In genomic region chr4:26330946-26331345, GRCh38 we compare ENCODE assay signal across 13 cellular contexts. TPM values are rescaled to one million over a fixed set of nuclear protein-coding genes. Genes with fewer than 3 reads are reported as not detected.
DNase-seq lines count a peak whose midpoint lies in the region; ATAC-seq and TF ChIP-seq lines count a peak whose summit lies in the region.
"Had no signal": no experiment of that assay in that cellular context is flagged by ENCODE, and none has a peak within 500 bp of the region (broad histone marks: within the 10 kb centered on the region; RNA-seq: fewer than 3 reads in every experiment).

No MANE protein-coding gene starts in this region.

- no peaks in the 10 kb centered on the region for H3K27me3 Mint-ChIP-seq in nephron progenitor cell (ENCODE audit: low read depth, poor library complexity)

- ATAC-seq in GM18861 (IDR thresholded peaks at IDR 0.05; ENCODE audit: unreplicated experiment), result no peak

- H3K9me2 ChIP-seq in GM23248 (ENCODE audit: insufficient read depth), result no peaks in the 10 kb centered on the region

- peaks cover 30% of the 10 kb centered on the region for H4K20me1 ChIP-seq in GM23248 (ENCODE audit: insufficient read depth)

- peak overlapping the region; percentile 65 for H3K27ac ChIP-seq in angular gyrus (ENCODE audit: low read depth, low read length)
- no peak overlapping the region for H3K27ac ChIP-seq in GM23248

- H3K79me2 ChIP-seq in GM23248 (ENCODE audit: insufficient read depth), result peaks cover 93% of the 10 kb centered on the region

- no peak overlapping the region for H3K4me3 ChIP-seq in GM23248

- H3K27me3 ChIP-seq in GM23248 (replicated peaks; ENCODE audit: insufficient read depth), result no peaks in the 10 kb centered on the region

- peak; percentile 17 for DNase-seq in NCI-H1092 treated with DMSO at 0.1 percent for 48 hours (lab: John Stamatoyannopoulos, UW)
- no peak for DNase-seq in NCI-H1092 (lab: John Stamatoyannopoulos, UW)
- DNase-seq in NCI-H2029 treated with DMSO at 0.1 percent for 48 hours (lab: John Stamatoyannopoulos, UW), result peak; percentile 88
- DNase-seq in nephron progenitor cell, result no peak
- no peak for DNase-seq in activated CD8-positive, alpha-beta memory T cell treated with anti-CD3 and anti-CD28 coated beads for 24 hours
- DNase-seq in GM23248, result no peak
- DNase-seq: 8988T; NK-92 treated with Interleukin-12 subunit alpha and Interleukin-12 subunit beta, amount 100 ng/mL, for 24 hours; stimulated activated CD4-positive, alpha-beta T cell treated with anti-CD3 and anti-CD28 coated beads, Interleukin-12 subunit alpha, Interleukin-12 subunit beta, amount 100 ng/mL, for 4 hours had no signal

- in situ Hi-C loops in GM23248 (cut with MboI), result loop anchor here (10.0 kb wide), 1 partner anchor 74 kb away; no protein-coding TSS in a partner anchor

- no peak overlapping the region for H3K4me2 ChIP-seq in GM23248 (ENCODE audit: unreplicated experiment)

- no peak overlapping the region for H2AFZ ChIP-seq in GM23248

- peaks cover 37% of the 10 kb centered on the region for H3K4me1 ChIP-seq in GM23248 (ENCODE audit: insufficient read depth)

- no peak overlapping the region for H3K9ac ChIP-seq in GM23248

- peaks cover 2% of the 10 kb centered on the region for H3K9me3 Mint-ChIP-seq in nephron progenitor cell
- H3K9me3 Mint-ChIP-seq: neural crest cell; T-helper 2 cell treated with Interferon-gamma antibody and Interleukin-4, amounts not matched to agents 5 μg/mL and 100 μg/mL, for 36 hours had no signal

- peaks cover 25% of the 10 kb centered on the region for H3F3A ChIP-seq in GM23248 (ENCODE audit: insufficient read depth)

- no peaks in the 10 kb centered on the region for H3K9me3 ChIP-seq in GM23248 (ENCODE audit: low read depth)

- H3K4me3 Mint-ChIP-seq in nephron progenitor cell, result peak overlapping the region; percentile 50
- H3K4me3 Mint-ChIP-seq: neural crest cell; T-helper 2 cell treated with Interferon-gamma antibody and Interleukin-4, amounts not matched to agents 5 μg/mL and 100 μg/mL, for 36 hours had no signal

- WGBS in GM23248 (ENCODE audit: low coverage in 1 of 2, low lambda C conversion rate in 2 of 2, missing lambda C conversion rate in 2 of 2), 2 experiments, result 83 to 86% methylated on average over 6 of the region's 6 CpGs

- H3K36me3 Mint-ChIP-seq in nephron progenitor cell (ENCODE audit: low read depth), result peaks cover 15% of the 10 kb centered on the region

- no peak overlapping the region for H3K27ac Mint-ChIP-seq in nephron progenitor cell

- TF ChIP-seq CTCF in nephron progenitor cell (IDR thresholded peaks at IDR 0.05), result no peak

- peaks cover 23% of the 10 kb centered on the region for H3K4me1 Mint-ChIP-seq in nephron progenitor cell

- no peaks in the 10 kb centered on the region for H3K36me3 ChIP-seq in GM23248 (ENCODE audit: low read depth)

RNA-seq across cellular contexts. Expression of gene RBPJ, which starts 10.1 kb away (rescaled TPM):
- total RNA-seq in GM23248 (2014; rRNA removed; shearing (Covaris generic)), result 70.7 and 75.8 TPM in 2 replicates
- 85.1 and 85.4 TPM in 2 replicates for polyA plus RNA-seq in GM23248 (2016; fragmentation: Nextera tagmentation; extraction: Ambion mirVana)

Comparison
In these comparisons a context has a peak if more than half of its experiments do, and no peak if none do; other contexts are left out.
1. DNase-seq: peak in NCI-H1092 treated with DMSO at 0.1 percent for 48 hours (single experiment) and NCI-H2029 treated with DMSO at 0.1 percent for 48 hours (single experiment); none in NCI-H1092 (single experiment), nephron progenitor cell (single experiment), activated CD8-positive, alpha-beta memory T cell treated with anti-CD3 and anti-CD28 coated beads for 24 hours (single experiment) and GM23248 (single experiment).